23 cellular contexts compared by ENCODE assay signal in genomic region chr11:112253605-112254242, GRCh38. TPM values are rescaled to one million over a fixed set of nuclear protein-coding genes. Genes with fewer than 3 reads are reported as not detected.
A peak's percentile ranks its signal among the peaks of the same experiment; 100 is the strongest.
DNase-seq lines count a peak whose midpoint lies in the region; ATAC-seq and TF ChIP-seq lines count a peak whose summit lies in the region.
"Had no signal": no experiment of that assay in that cellular context is flagged by ENCODE, and none has a peak within 500 bp of the region (broad histone marks: within the 10 kb centered on the region; RNA-seq: fewer than 3 reads in every experiment).

No MANE protein-coding gene starts in this region.

- H3K4me2 ChIP-seq in osteoblast (ENCODE audit: insufficient read depth, low read length) = no peak overlapping the region
- H3K4me2 ChIP-seq: SK-N-SH had no signal

- H2AFZ ChIP-seq in osteoblast (ENCODE audit: low read length) = no peak overlapping the region

- POLR2A ChIA-PET in GM10248 (lab: Yijun Ruan, JAX) = no interaction called here
- POLR2A ChIA-PET in RWPE1 (lab: Yijun Ruan, JAX; ENCODE audit: low non-redundant PET) = no interaction called here

- ATAC-seq in GM21381 (IDR thresholded peaks at IDR 0.05; ENCODE audit: unreplicated experiment) = no peak
- ATAC-seq: Panc1 had no signal

- H3K79me2 ChIP-seq in osteoblast (ENCODE audit: insufficient read depth, low read length) = no peaks in the 10 kb centered on the region

- DNase-seq in EH (ENCODE audit: low read depth) = peak; percentile 17
- DNase-seq in NCI-H69 (lab: John Stamatoyannopoulos, UW) = peak; percentile 33
- DNase-seq in epithelial cell of esophagus (ENCODE audit: low read depth) = peak; percentile 6
- peak; percentile 5 for DNase-seq in osteoblast (ENCODE audit: insufficient read length, low spot score, missing footprints)
- no peak for DNase-seq in GM10248 (ENCODE audit: extremely low spot score)
- no peak for DNase-seq in NCI-H1694 (lab: John Stamatoyannopoulos, UW)
- DNase-seq in RWPE1 (ENCODE audit: low spot score) = no peak
- DNase-seq: 8988T; ACHN; BE2C; Calu3; CD8-positive, alpha-beta memory T cell; DMS79 treated with DMSO at 0.1 percent for 48 hours; H9; NCI-H1092 treated with DMSO at 0.1 percent for 48 hours; NCI-H146; NCI-H2029; NCI-H446; NCI-H526 treated with DMSO at 0.1 percent for 48 hours; SK-N-SH; SW 1271 had no signal

- TF ChIP-seq CTCF in epithelial cell of esophagus (IDR thresholded peaks at IDR 0.05; ENCODE audit: insufficient read depth, low read depth, low read length, missing control alignments) (no peak), osteoblast (IDR thresholded peaks at IDR 0.05; ENCODE audit: extremely low read depth, low read depth, low read length) (no peak), GM10248 (IDR thresholded peaks at IDR 0.05; ENCODE audit: control extremely low read depth, extremely low read depth, low read depth, missing control alignments) (no peak), RWPE1 (conservative IDR thresholded peaks at IDR 0.05; ENCODE audit: low read depth) (no peak)

- CTCF ChIA-PET in GM10248 (lab: Yijun Ruan, JAX) = interaction anchor here (3.3 kb wide), 1 partner anchor 27 kb away, joined by 30 read pairs; no protein-coding TSS in a partner anchor
- CTCF ChIA-PET in RWPE1 (lab: Yijun Ruan, JAX) = interaction anchor here (0.7 kb wide), 1 partner anchor 8 kb away, joined by 3 read pairs; no protein-coding TSS in a partner anchor

- H3K4me1 ChIP-seq in osteoblast (ENCODE audit: insufficient read depth, low read length) = peaks cover 13% of the 10 kb centered on the region
- H3K4me1 ChIP-seq: BE2C had no signal

- H4K20me1 ChIP-seq in osteoblast (ENCODE audit: insufficient read depth, low read length) = no peaks in the 10 kb centered on the region

- H3K4me3 ChIP-seq in epithelial cell of esophagus (ENCODE audit: low read length) = no peak overlapping the region
- H3K4me3 ChIP-seq in osteoblast (ENCODE audit: insufficient read depth, low read length) = no peak overlapping the region

- H3K9me3 ChIP-seq in osteoblast (ENCODE audit: low read depth, low read length) = no peaks in the 10 kb centered on the region
- H3K9me3 ChIP-seq: BE2C, SK-N-SH had no signal

- no peaks in the 10 kb centered on the region for H3K27me3 ChIP-seq in osteoblast (ENCODE audit: insufficient read depth, low read length)
- H3K27me3 ChIP-seq: BE2C had no signal

- H3K27ac ChIP-seq in osteoblast (ENCODE audit: low read depth, low read length) (no peak overlapping the region), RWPE1 (no peak overlapping the region)

- no peaks in the 10 kb centered on the region for H3K36me3 ChIP-seq in osteoblast (ENCODE audit: insufficient read depth, low read length)
- H3K36me3 ChIP-seq: BE2C had no signal

RNA-seq across cellular contexts. Expression of gene PLET1, which starts 6.9 kb away (rescaled TPM):
- not detected in 2 replicates for total RNA-seq in osteoblast
- total RNA-seq: Calu3; CD8-positive, alpha-beta memory T cell; H9 had no signal

RNA-seq across cellular contexts. Expression of gene PTS, which starts 27.5 kb away (rescaled TPM):
- total RNA-seq in osteoblast = 48.0 and 56.5 TPM in 2 replicates

Comparison
In these comparisons a context has a peak if more than half of its experiments do, and no peak if none do; other contexts are left out.
1. DNase-seq: peak in EH (single experiment), NCI-H69 (single experiment), epithelial cell of esophagus (single experiment) and osteoblast (single experiment); none in GM10248 (single experiment), NCI-H1694 (single experiment) and RWPE1 (single experiment).